In the genomic region with DNA sequence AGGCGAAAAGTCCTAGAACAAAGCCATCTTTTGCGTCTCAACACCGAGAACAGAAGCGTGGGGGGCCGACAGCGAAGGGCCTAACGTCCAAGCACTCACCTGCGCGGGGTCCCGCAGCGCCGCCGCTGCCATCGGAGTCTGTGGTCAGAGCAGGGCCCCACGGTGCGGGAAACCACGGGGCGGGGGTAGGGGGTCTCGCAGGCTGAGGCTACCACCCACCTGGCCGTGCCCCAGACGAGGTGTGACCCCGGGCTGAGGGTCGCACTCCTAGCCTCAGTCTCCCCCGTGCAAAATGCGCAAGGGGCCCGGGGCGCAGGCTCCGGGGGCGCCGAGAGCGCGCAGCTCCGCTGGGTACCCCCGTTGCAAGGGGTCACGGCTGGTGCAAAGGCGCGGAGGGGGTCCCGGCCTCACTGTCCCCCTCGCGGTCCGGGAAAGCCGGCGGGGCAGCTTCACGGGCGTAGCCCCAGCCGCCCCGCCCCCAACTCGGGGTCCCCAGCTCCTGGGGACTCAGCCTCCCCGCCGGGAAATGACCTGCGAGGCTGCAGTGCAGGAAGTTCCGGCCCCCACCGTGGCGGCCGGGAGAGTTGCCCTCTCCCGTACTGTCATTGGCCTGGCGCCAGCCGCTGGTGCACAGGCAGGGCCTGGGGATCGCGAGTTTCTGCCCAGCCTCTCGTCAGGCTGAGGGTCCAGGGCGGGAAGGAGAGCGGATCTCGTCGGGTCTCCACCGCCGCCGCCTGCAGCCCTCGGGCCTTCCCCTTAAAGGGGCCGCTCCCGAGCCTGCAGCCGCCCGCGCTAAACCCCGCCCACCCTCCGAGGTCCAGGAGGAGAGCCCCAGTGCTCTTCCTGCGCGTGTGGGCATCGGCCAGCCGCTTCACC, we compare ENCODE assay signal across 1 cellular context.
TF ChIP-seq lines count a peak whose summit lies in the region.

TSS of gene ZNF792 (minus strand) at position 699 of the 876 bp plus-strand sequence. CDS start at position 132, 567 bp downstream.

TF ChIP-seq in K562, 482 proteins besides CTCF, POLR2A, EP300 and RAD21 (continued from another document and continues in another):
- TF ChIP-seq, protein P1, sequence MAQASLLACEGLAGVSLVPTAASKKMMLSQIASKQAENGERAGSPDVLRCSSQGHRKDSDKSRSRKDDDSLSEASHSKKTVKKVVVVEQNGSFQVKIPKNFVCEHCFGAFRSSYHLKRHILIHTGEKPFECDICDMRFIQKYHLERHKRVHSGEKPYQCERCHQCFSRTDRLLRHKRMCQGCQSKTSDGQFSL (CRISPR knock-in tag; IDR thresholded peaks at IDR 0.05) = no peak
- TF ChIP-seq, protein P1 (tag; IDR thresholded peaks at IDR 0.05) = no peak
- TF ChIP-seq, protein P2, sequence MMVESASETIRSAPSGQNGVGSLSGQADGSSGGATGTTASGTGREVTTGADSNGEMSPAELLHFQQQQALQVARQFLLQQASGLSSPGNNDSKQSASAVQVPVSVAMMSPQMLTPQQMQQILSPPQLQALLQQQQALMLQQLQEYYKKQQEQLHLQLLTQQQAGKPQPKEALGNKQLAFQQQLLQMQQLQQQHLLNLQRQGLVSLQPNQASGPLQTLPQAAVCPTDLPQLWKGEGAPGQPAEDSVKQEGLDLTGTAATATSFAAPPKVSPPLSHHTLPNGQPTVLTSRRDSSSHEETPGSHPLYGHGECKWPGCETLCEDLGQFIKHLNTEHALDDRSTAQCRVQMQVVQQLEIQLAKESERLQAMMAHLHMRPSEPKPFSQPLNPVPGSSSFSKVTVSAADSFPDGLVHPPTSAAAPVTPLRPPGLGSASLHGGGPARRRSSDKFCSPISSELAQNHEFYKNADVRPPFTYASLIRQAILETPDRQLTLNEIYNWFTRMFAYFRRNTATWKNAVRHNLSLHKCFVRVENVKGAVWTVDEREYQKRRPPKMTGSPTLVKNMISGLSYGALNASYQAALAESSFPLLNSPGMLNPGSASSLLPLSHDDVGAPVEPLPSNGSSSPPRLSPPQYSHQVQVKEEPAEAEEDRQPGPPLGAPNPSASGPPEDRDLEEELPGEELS (CRISPR knock-in tag; IDR thresholded peaks at IDR 0.05; ENCODE audit: borderline replicate concordance) = no peak
- no peak for TF ChIP-seq SMARCE1 (IDR thresholded peaks at IDR 0.05)
- TF ChIP-seq ZNF583 (CRISPR knock-in tag; IDR thresholded peaks at IDR 0.05) = no peak
- TF ChIP-seq SMARCC2 (IDR thresholded peaks at IDR 0.05; ENCODE audit: low read depth) = no peak
- TF ChIP-seq, protein P3, sequence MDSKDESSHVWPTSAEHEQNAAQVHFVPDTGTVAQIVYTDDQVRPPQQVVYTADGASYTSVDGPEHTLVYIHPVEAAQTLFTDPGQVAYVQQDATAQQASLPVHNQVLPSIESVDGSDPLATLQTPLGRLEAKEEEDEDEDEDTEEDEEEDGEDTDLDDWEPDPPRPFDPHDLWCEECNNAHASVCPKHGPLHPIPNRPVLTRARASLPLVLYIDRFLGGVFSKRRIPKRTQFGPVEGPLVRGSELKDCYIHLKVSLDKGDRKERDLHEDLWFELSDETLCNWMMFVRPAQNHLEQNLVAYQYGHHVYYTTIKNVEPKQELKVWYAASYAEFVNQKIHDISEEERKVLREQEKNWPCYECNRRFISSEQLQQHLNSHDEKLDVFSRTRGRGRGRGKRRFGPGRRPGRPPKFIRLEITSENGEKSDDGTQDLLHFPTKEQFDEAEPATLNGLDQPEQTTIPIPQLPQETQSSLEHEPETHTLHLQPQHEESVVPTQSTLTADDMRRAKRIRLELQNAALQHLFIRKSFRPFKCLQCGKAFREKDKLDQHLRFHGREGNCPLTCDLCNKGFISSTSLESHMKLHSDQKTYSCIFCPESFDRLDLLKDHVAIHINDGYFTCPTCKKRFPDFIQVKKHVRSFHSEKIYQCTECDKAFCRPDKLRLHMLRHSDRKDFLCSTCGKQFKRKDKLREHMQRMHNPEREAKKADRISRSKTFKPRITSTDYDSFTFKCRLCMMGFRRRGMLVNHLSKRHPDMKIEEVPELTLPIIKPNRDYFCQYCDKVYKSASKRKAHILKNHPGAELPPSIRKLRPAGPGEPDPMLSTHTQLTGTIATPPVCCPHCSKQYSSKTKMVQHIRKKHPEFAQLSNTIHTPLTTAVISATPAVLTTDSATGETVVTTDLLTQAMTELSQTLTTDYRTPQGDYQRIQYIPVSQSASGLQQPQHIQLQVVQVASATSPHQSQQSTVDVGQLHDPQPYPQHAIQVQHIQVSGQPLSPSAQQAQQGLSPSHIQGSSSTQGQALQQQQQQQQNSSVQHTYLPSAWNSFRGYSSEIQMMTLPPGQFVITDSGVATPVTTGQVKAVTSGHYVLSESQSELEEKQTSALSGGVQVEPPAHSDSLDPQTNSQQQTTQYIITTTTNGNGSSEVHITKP (IDR thresholded peaks at IDR 0.05; ENCODE audit: partially characterized antibody) = peak; percentile 57
- no peak for TF ChIP-seq ZNF584 (CRISPR knock-in tag; IDR thresholded peaks at IDR 0.05; ENCODE audit: low read depth)
- TF ChIP-seq GTF2A2 (tag; IDR thresholded peaks at IDR 0.05) = no peak
- no peak for TF ChIP-seq ZNF140 (CRISPR knock-in tag; IDR thresholded peaks at IDR 0.05)
- TF ChIP-seq THRB (CRISPR knock-in tag; conservative IDR thresholded peaks at IDR 0.05) = no peak
- no peak for TF ChIP-seq ZNF77 (CRISPR knock-in tag; IDR thresholded peaks at IDR 0.05)
- TF ChIP-seq ZFX (CRISPR knock-in tag; IDR thresholded peaks at IDR 0.05) = peak; percentile 85
- TF ChIP-seq OTX1 (CRISPR knock-in tag; IDR thresholded peaks at IDR 0.05) = no peak
- TF ChIP-seq ZNF75A (CRISPR knock-in tag; IDR thresholded peaks at IDR 0.05) = no peak
- TF ChIP-seq ZNF318 (IDR thresholded peaks at IDR 0.05; ENCODE audit: borderline replicate concordance in 1 of 2, low read depth in 1 of 2) = no peak
- TF ChIP-seq, protein P4, sequence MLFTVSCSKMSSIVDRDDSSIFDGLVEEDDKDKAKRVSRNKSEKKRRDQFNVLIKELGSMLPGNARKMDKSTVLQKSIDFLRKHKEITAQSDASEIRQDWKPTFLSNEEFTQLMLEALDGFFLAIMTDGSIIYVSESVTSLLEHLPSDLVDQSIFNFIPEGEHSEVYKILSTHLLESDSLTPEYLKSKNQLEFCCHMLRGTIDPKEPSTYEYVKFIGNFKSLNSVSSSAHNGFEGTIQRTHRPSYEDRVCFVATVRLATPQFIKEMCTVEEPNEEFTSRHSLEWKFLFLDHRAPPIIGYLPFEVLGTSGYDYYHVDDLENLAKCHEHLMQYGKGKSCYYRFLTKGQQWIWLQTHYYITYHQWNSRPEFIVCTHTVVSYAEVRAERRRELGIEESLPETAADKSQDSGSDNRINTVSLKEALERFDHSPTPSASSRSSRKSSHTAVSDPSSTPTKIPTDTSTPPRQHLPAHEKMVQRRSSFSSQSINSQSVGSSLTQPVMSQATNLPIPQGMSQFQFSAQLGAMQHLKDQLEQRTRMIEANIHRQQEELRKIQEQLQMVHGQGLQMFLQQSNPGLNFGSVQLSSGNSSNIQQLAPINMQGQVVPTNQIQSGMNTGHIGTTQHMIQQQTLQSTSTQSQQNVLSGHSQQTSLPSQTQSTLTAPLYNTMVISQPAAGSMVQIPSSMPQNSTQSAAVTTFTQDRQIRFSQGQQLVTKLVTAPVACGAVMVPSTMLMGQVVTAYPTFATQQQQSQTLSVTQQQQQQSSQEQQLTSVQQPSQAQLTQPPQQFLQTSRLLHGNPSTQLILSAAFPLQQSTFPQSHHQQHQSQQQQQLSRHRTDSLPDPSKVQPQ (CRISPR knock-in tag; IDR thresholded peaks at IDR 0.05; ENCODE audit: borderline replicate concordance) = no peak
- no peak for TF ChIP-seq NBN (IDR thresholded peaks at IDR 0.05; ENCODE audit: low read depth)
- TF ChIP-seq NR1H2 (CRISPR knock-in tag; IDR thresholded peaks at IDR 0.05) = no peak
- TF ChIP-seq KLF1 (tag; IDR thresholded peaks at IDR 0.05) = no peak
- peak; percentile 97 for TF ChIP-seq NFIC (IDR thresholded peaks at IDR 0.05)
- no peak for TF ChIP-seq RBM17 (IDR thresholded peaks at IDR 0.05; ENCODE audit: borderline replicate concordance, low read depth, low read length)
- TF ChIP-seq PCBP2 (IDR thresholded peaks at IDR 0.05; ENCODE audit: low read depth, low read length, poor library complexity, severe bottlenecking) = no peak
- no peak for TF ChIP-seq GATA2 (CRISPR knock-in tag; IDR thresholded peaks at IDR 0.05)
- TF ChIP-seq MLX (CRISPR knock-in tag; conservative IDR thresholded peaks at IDR 0.05) = no peak
- TF ChIP-seq ZKSCAN8 (CRISPR knock-in tag; IDR thresholded peaks at IDR 0.05) = no peak
- TF ChIP-seq ZBTB12 (CRISPR knock-in tag; IDR thresholded peaks at IDR 0.05) = no peak
